In the genomic region with DNA sequence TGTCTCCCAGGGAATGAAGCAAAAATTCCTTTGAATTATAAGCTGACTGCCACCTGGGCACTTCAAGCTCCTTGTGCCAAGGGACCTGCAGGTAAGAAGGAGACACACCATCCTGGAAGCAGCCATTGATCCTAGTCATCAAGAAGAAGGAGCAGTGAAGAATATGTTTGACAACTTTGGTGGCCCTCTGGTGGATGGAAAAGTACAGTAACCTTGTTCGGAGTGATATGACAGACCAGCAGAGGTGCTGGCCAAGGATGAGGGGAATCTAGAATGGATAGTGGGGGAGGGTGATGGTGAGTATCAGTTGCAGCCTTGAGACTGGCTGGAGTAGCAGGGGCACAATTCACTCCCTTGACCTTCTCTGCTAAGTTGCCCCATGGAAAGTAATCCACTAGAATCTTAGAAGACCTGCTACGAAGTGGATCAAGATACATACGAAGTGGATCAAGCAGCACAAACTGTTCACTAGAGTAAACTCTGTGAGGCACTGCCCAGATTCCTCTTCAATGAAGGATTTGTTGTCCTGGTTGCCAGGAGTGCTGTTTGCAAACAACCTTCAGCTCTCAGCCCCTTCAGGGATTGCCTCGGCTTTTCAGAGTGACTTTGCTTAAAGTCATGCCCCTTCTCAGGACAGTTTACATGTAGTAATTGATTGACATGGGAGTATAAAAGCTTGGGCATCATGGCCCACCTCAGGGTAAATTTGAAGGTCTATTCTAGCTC, we compare ENCODE assay signal across 1 cellular context.
TF ChIP-seq lines count a peak whose summit lies in the region.

No MANE protein-coding gene starts in this region.

TF ChIP-seq in GM12878, 131 proteins besides CTCF, POLR2A, EP300 and RAD21:
- TF ChIP-seq MLLT1 (IDR thresholded peaks at IDR 0.05) (no peak), SMC3 (IDR thresholded peaks at IDR 0.05; ENCODE audit: borderline replicate concordance, low read length) (no peak), JUND (IDR thresholded peaks at IDR 0.05; ENCODE audit: low read depth, low read length) (no peak)
